In genomic region chr16:31351937-31352315, GRCh38 we compare ENCODE assay signal across 12 cellular contexts. TPM values are rescaled to one million over a fixed set of nuclear protein-coding genes. Genes with fewer than 3 reads are reported as not detected.
DNase-seq lines count a peak whose midpoint lies in the region; ATAC-seq, FAIRE-seq and TF ChIP-seq lines count a peak whose summit lies in the region.
"Had no signal": no experiment of that assay in that cellular context is flagged by ENCODE, and none has a peak within 500 bp of the region (broad histone marks: within the 10 kb centered on the region; RNA-seq: fewer than 3 reads in every experiment).

No MANE protein-coding gene starts in this region.

- H2BK5ac ChIP-seq in H1 (ENCODE audit: low read depth, low read length) (no peak overlapping the region), mesendoderm (ENCODE audit: low read length) (no peak overlapping the region)

- TF ChIP-seq RAD21 in H1 (IDR thresholded peaks at IDR 0.05 in 1 of 2, conservative IDR thresholded peaks at IDR 0.05 in 1 of 2; ENCODE audit: low read depth in 2 of 2, low read length in 2 of 2): no peak

- no peak overlapping the region for H2BK20ac ChIP-seq in H1 (ENCODE audit: low read length)

- H3K4ac ChIP-seq in H1 (replicated peaks; ENCODE audit: insufficient read length, low read depth, low read length) (no peak overlapping the region), mesendoderm (ENCODE audit: low read depth, low read length) (no peak overlapping the region)

- H3K23ac ChIP-seq in H1 (ENCODE audit: insufficient read length) (no peak overlapping the region), mesendoderm (ENCODE audit: low read length) (no peak overlapping the region)

- no peak for FAIRE-seq in H1 (lab: Jason Lieb, UNC)

- H3K18ac ChIP-seq in H1 (ENCODE audit: extremely low read depth, low read length) (no peak overlapping the region), mesendoderm (ENCODE audit: low read length) (no peak overlapping the region)

- H2BK12ac ChIP-seq in H1 (ENCODE audit: low read depth, low read length): no peak overlapping the region

- CTCF ChIA-PET in H1 (lab: Charles Lee; ENCODE audit: partially characterized antibody): interaction anchor here (0.6 kb wide), 1 partner anchor 37 kb away, joined by 3 read pairs; no protein-coding TSS in a partner anchor

- H2BK120ac ChIP-seq in H1 (replicated peaks; ENCODE audit: low read depth, low read length): no peak overlapping the region
- H2BK120ac ChIP-seq in mesendoderm (ENCODE audit: low read depth, low read length): no peak overlapping the region

- intact Hi-C loops in spleen (cut with DNase I; ENCODE audit: low total_unique reads): no loop called here

- H3K56ac ChIP-seq in H1 (replicated peaks; ENCODE audit: insufficient read length, low read depth, low read length): no peak overlapping the region
- no peak overlapping the region for H3K56ac ChIP-seq in mesendoderm (ENCODE audit: low read length)

- no peak overlapping the region for H2AK5ac ChIP-seq in H1 (ENCODE audit: low read depth, low read length)
- H2AK5ac ChIP-seq in mesendoderm (ENCODE audit: low read length): no peak overlapping the region

- DNase-seq in NOMO-1 treated with DMSO at 0.1 percent for 48 hours (lab: John Stamatoyannopoulos, UW; ENCODE audit: unreplicated experiment): peak; percentile 47
- no peak for DNase-seq in NOMO-1 treated with dmso at 0.1 percent for 144 hours (lab: John Stamatoyannopoulos, UW; ENCODE audit: unreplicated experiment)
- DNase-seq in MV-4-11 (lab: John Stamatoyannopoulos, UW): peak; percentile 69
- DNase-seq in H1 (ENCODE audit: low read depth in 1 of 2, low spot score in 2 of 2): no peak
- peak; percentile 87 for DNase-seq in spleen
- no peak for DNase-seq in mesendoderm
- DNase-seq in HPDE6-E6E7 (ENCODE audit: extremely low spot score): no peak
- DNase-seq: 8988T, endodermal cell, NCI-H1092 had no signal

- peaks cover 1% of the 10 kb centered on the region; the same call in 1 of the 2 replicates for H3K23me2 ChIP-seq in H1 (ENCODE audit: low read depth, low read length)

- no peaks in the 10 kb centered on the region for H3K9me3 ChIP-seq in H1 (ENCODE audit: insufficient read depth in 2 of 2, low read depth in 1 of 2, low read length in 1 of 2)
- H3K9me3 ChIP-seq in spleen: no peaks in the 10 kb centered on the region

- H2BK15ac ChIP-seq in H1 (ENCODE audit: low read length) (no peak overlapping the region), mesendoderm (replicated peaks; ENCODE audit: low read depth) (no peak overlapping the region)

- H4K20me1 ChIP-seq in H1 (replicated peaks in 1 of 2; ENCODE audit: control insufficient read depth in 1 of 2, insufficient read depth in 2 of 2, low read length in 2 of 2): no peaks in the 10 kb centered on the region

- H3K36me3 ChIP-seq in H1 (ENCODE audit: control insufficient read depth in 2 of 4, insufficient read depth in 4 of 4, low read length in 3 of 4) (no peaks in the 10 kb centered on the region), spleen (no peaks in the 10 kb centered on the region), mesendoderm (ENCODE audit: control insufficient read depth, insufficient read depth, low read length) (no peaks in the 10 kb centered on the region)

- TF ChIP-seq CTCF in H1 (IDR thresholded peaks at IDR 0.05; ENCODE audit: control extremely low read depth in 1 of 3, insufficient read depth in 1 of 3, low read depth in 1 of 3, low read length in 3 of 3) (no peak), spleen (IDR thresholded peaks at IDR 0.05 in 8 of 11, conservative IDR thresholded peaks at IDR 0.05 in 3 of 11) (no peak)

- ATAC-seq in GM19463 (IDR thresholded peaks at IDR 0.05; ENCODE audit: unreplicated experiment): no peak

- H3K9ac ChIP-seq in H1 (replicated peaks in 1 of 4; ENCODE audit: extremely low read depth in 1 of 4, low read depth in 3 of 4, low read length in 3 of 4) (no peak overlapping the region), mesendoderm (ENCODE audit: low read length) (no peak overlapping the region)

- H3K79me2 ChIP-seq in H1 (ENCODE audit: control insufficient read depth in 1 of 2, insufficient read depth in 2 of 2, low read length in 2 of 2) (no peaks in the 10 kb centered on the region), mesendoderm (ENCODE audit: control insufficient read depth, insufficient read depth, low read length) (no peaks in the 10 kb centered on the region)

- H4K91ac ChIP-seq in H1 (replicated peaks; ENCODE audit: insufficient read length, low read length): no peak overlapping the region

- POLR2A ChIA-PET in H1 (lab: Charles Lee; ENCODE audit: partially characterized antibody): interaction anchor here (0.7 kb wide), 1 partner anchor 171 kb away, joined by 3 read pairs; no protein-coding TSS in a partner anchor

- H3K4me1 ChIP-seq in H1 (replicated peaks in 1 of 4; ENCODE audit: control insufficient read depth in 3 of 4, insufficient read depth in 4 of 4, low read length in 3 of 4): 0 out of 7 replicates have a peak, but pooled peaks cover 0 to 4% (median 1%) of the 10 kb centered on the region in 4 experiments
- H3K4me1 ChIP-seq in spleen: peaks cover 4 to 90% (median 69%) of the 10 kb centered on the region in 6 donors
- no peaks in the 10 kb centered on the region for H3K4me1 ChIP-seq in mesendoderm (ENCODE audit: control insufficient read depth, low read depth, low read length)

- no peak overlapping the region for H4K5ac ChIP-seq in H1 (ENCODE audit: insufficient read length, low read depth, low read length)
- no peak overlapping the region for H4K5ac ChIP-seq in mesendoderm (ENCODE audit: low read length)

- no peak for TF ChIP-seq EP300 in H1 (IDR thresholded peaks at IDR 0.05; ENCODE audit: borderline replicate concordance in 1 of 2, low read depth in 2 of 2, low read length in 2 of 2)

- 73% methylated on average over 6 of the region's 6 CpGs; no CpG with 5 or more reads in 1 of the 2 experiments for WGBS in H1 (ENCODE audit: extremely low coverage in 1 of 2, insufficient coverage in 1 of 2, insufficient read length in 1 of 2, insufficient replicate concordance in 2 of 2, low coverage in 1 of 2, low lambda C conversion rate in 2 of 2, missing lambda C conversion rate in 1 of 2), 2 experiments
- 14 to 46% (median 28%) methylated on average over 6 of the region's 6 CpGs for WGBS in spleen, 5 donors
- WGBS in mesendoderm (ENCODE audit: extremely low coverage, insufficient coverage, low lambda C conversion rate): no CpG with 5 or more reads among the region's 6 CpGs

- H4K8ac ChIP-seq in H1 (ENCODE audit: extremely low read depth, insufficient read depth, low read length): no peak overlapping the region
- H4K8ac ChIP-seq in mesendoderm (ENCODE audit: low read depth, low read length): no peak overlapping the region

- TF ChIP-seq POLR2A in H1 (IDR thresholded peaks at IDR 0.05; ENCODE audit: control extremely low read depth in 1 of 2, low read depth in 2 of 2, low read length in 2 of 2) (no peak), spleen (IDR thresholded peaks at IDR 0.05) (no peak)

- H3K79me1 ChIP-seq in H1 (ENCODE audit: low read depth, low read length) (no peaks in the 10 kb centered on the region), mesendoderm (ENCODE audit: low read length) (no peaks in the 10 kb centered on the region)

- H3K4me2 ChIP-seq in H1 (ENCODE audit: insufficient read depth in 1 of 2, low read depth in 2 of 2, low read length in 2 of 2) (no peak overlapping the region), mesendoderm (ENCODE audit: low read length) (no peak overlapping the region)

- peak overlapping the region; percentile 62; the same call in 1 of the 2 replicates for H2AFZ ChIP-seq in H1 (ENCODE audit: low read length)

- no peak overlapping the region for H3K27ac ChIP-seq in H1 (ENCODE audit: low read depth, low read length)
- H3K27ac ChIP-seq in spleen: peak overlapping the region in 7 of 8 donors; percentile 52 to 91 (median 87)
- H3K27ac ChIP-seq in mesendoderm (ENCODE audit: low read depth, low read length): no peak overlapping the region

- H3K27me3 ChIP-seq in H1 (replicated peaks in 1 of 4; ENCODE audit: control insufficient read depth in 3 of 4, extremely low read depth in 1 of 4, insufficient read depth in 3 of 4, low read length in 3 of 4): no peaks in the 10 kb centered on the region
- no peaks in the 10 kb centered on the region for H3K27me3 ChIP-seq in spleen (replicated peaks in 1 of 7)
- no peaks in the 10 kb centered on the region for H3K27me3 ChIP-seq in mesendoderm (ENCODE audit: insufficient read depth, low read length, poor library complexity)

- H3K4me3 ChIP-seq in H1 (ENCODE audit: extremely low read depth in 1 of 4, insufficient read depth in 2 of 4, low read depth in 3 of 4, low read length in 4 of 4): no peak overlapping the region
- H3K4me3 ChIP-seq in spleen: peak overlapping the region in 1 of 8 donors; percentile 55
- H3K4me3 ChIP-seq in mesendoderm (ENCODE audit: low read length): no peak overlapping the region

- H3K14ac ChIP-seq in H1 (ENCODE audit: insufficient read length): no peak overlapping the region

RNA-seq across cellular contexts. Expression of gene ITGAX, which starts 3.0 kb away (rescaled TPM):
- total RNA-seq in H1 (2021; fragmentation: NEBNext Ultra II Directional; extraction: Animal tissue kit (Norgen Biotek cat#: 25700)): not detected in 2 replicates
- 0.13 and 0.30 TPM in 2 replicates for polyA plus RNA-seq in H1 (2011; rRNA removed)
- polyA plus RNA-seq in H1 (2011; cell fraction: cytosol; rRNA removed): 0.09 TPM
- 0.30 TPM for polyA plus RNA-seq in H1 (2011; cell fraction: nucleus; rRNA removed)
- polyA plus RNA-seq in H1 (2012, experiment 1 of 2): 0.14 to 0.74 TPM (median 0.30 TPM) in 4 replicates
- polyA plus RNA-seq in H1 (2012, experiment 2 of 2): 0.12 TPM
- polyA plus RNA-seq in H1 (2013, experiment 1 of 2): 0.14 TPM
- polyA plus RNA-seq in H1 (2013, experiment 2 of 2): 0.11 TPM
- polyA minus RNA-seq in H1 (2011; rRNA and poly(A)+ RNA removed): 0.46 TPM in 1 of 2 replicates, not detected in the other
- polyA minus RNA-seq in H1 (2011; cell fraction: cytosol; rRNA and poly(A)+ RNA removed): 0.59 TPM
- 0.30 TPM for polyA minus RNA-seq in H1 (2011; cell fraction: nucleus; rRNA and poly(A)+ RNA removed)
- 100 to 1,000 TPM in 5 of 7 donors, 10 to 100 TPM in 2; 52.1 to 330 (median 161) TPM for total RNA-seq in spleen
- polyA plus RNA-seq in spleen: 10 to 100 TPM in 2 of 3 donors, 1 to 10 TPM in 1; 8.9 to 45.5 (median 30.5) TPM
- polyA plus RNA-seq in mesendoderm (2013, experiment 1 of 2): 0.07 TPM
- polyA plus RNA-seq in mesendoderm (2013, experiment 2 of 2): 0.08 TPM

RNA-seq across cellular contexts. Expression of gene ITGAD, which starts 41.2 kb away (rescaled TPM):
- total RNA-seq in H1 (2021; fragmentation: NEBNext Ultra II Directional; extraction: Animal tissue kit (Norgen Biotek cat#: 25700)): not detected in 2 replicates
- polyA plus RNA-seq in H1 (2011; rRNA removed): 0.06 TPM in 1 of 2 replicates, not detected in the other
- polyA plus RNA-seq in H1 (2011; cell fraction: cytosol; rRNA removed): 0.06 TPM
- 0.09 TPM for polyA plus RNA-seq in H1 (2011; cell fraction: nucleus; rRNA removed)
- 0.05 to 0.08 TPM in 2 of 4 replicates, not detected in the others for polyA plus RNA-seq in H1 (2012, experiment 1 of 2)
- not detected for polyA plus RNA-seq in H1 (2012, experiment 2 of 2)
- polyA plus RNA-seq in H1 (2013, experiment 1 of 2): not detected
- polyA plus RNA-seq in H1 (2013, experiment 2 of 2): not detected
- polyA minus RNA-seq in H1 (2011; rRNA and poly(A)+ RNA removed): not detected in 2 replicates
- polyA minus RNA-seq in H1 (2011; cell fraction: cytosol; rRNA and poly(A)+ RNA removed): not detected
- not detected for polyA minus RNA-seq in H1 (2011; cell fraction: nucleus; rRNA and poly(A)+ RNA removed)
- 10 to 100 TPM in 6 of 7 donors, 1 to 10 TPM in 1; 6.7 to 25.8 (median 19.3) TPM for total RNA-seq in spleen
- polyA plus RNA-seq in spleen: 1 to 10 TPM; 1.2 to 3.5 (median 2.3) TPM
- polyA plus RNA-seq in mesendoderm (2013, experiment 1 of 2): not detected
- not detected for polyA plus RNA-seq in mesendoderm (2013, experiment 2 of 2)
- total RNA-seq: endodermal cell, pulmonary artery endothelial cell had no signal

Comparison
In these comparisons a context has a peak if more than half of its experiments do, and no peak if none do; other contexts are left out.
1. DNase-seq: peak in NOMO-1 treated with DMSO at 0.1 percent for 48 hours (single experiment), MV-4-11 (single experiment) and spleen (single experiment); none in NOMO-1 treated with dmso at 0.1 percent for 144 hours (single experiment), H1 (0 of 2), mesendoderm (single experiment) and HPDE6-E6E7 (single experiment).
2. H3K27ac ChIP-seq: peak in spleen (7 of 8); none in H1 (single experiment) and mesendoderm (single experiment).
3. RNA of gene ITGAX, which starts 3.0 kb away (total RNA-seq): 52.1 to 330 TPM in spleen; not detected in H1; every median in the first group is over 10 times any median in the second.